Comparison of ENCODE assay signal across 6 cellular contexts in genomic region chr6:56154076-56154475, GRCh38.
"Had no signal": no experiment of that assay in that cellular context is flagged by ENCODE, and none has a peak within 500 bp of the region (broad histone marks: within the 10 kb centered on the region; RNA-seq: fewer than 3 reads in every experiment).

No MANE protein-coding gene starts in this region.

- DNase-seq: IMR-90, KBM-7, KG1 had no signal

- H3K27ac ChIP-seq: HL-60, KMS-11 had no signal

- H3K4me2 ChIP-seq: KMS-11 had no signal

- FAIRE-seq: HTR-8/SVneo had no signal

- H3K9ac ChIP-seq: KMS-11 had no signal
